In genomic region chr19:40709817-40710216, GRCh38 we compare ENCODE assay signal across 2 cellular contexts.
TF ChIP-seq lines count a peak whose summit lies in the region.

No MANE protein-coding gene starts in this region.

TF ChIP-seq in A549, 52 proteins besides CTCF, POLR2A, EP300 and RAD21:
- no peak for TF ChIP-seq ZNF302 (CRISPR knock-in tag; IDR thresholded peaks at IDR 0.05)
- TF ChIP-seq ZFP36 (IDR thresholded peaks at IDR 0.05; ENCODE audit: borderline replicate concordance, partially characterized antibody), result peak; percentile 63
- no peak for TF ChIP-seq GATA3 (IDR thresholded peaks at IDR 0.05; ENCODE audit: borderline replicate concordance)

TF ChIP-seq in K562, 482 proteins besides CTCF, POLR2A, EP300 and RAD21:
- TF ChIP-seq ZBTB11 (CRISPR knock-in tag; IDR thresholded peaks at IDR 0.05) (no peak), RBM25 (IDR thresholded peaks at IDR 0.05; ENCODE audit: low read depth, low read length, severe bottlenecking) (peak; percentile 82), USF1 (CRISPR knock-in tag; IDR thresholded peaks at IDR 0.05) (no peak), ESRRA (IDR thresholded peaks at IDR 0.05; ENCODE audit: borderline replicate concordance, low read depth) (no peak), ZFP36 (IDR thresholded peaks at IDR 0.05; ENCODE audit: low read depth, low read length, partially characterized antibody) (peak; percentile 70), GABPB1 (CRISPR knock-in tag; IDR thresholded peaks at IDR 0.05) (no peak), BCOR (IDR thresholded peaks at IDR 0.05) (peak; percentile 71), ZKSCAN8 (CRISPR knock-in tag; IDR thresholded peaks at IDR 0.05) (no peak), ZNF280A (IDR thresholded peaks at IDR 0.05; ENCODE audit: low read depth, partially characterized antibody) (no peak), KDM1A (IDR thresholded peaks at IDR 0.05) (0 out of 4 replicates have a peak, but pooled peaks of 1 of the 2 experiments have one; percentile 20)
